Comparison of ENCODE assay signal across 8 cellular contexts in genomic region chr5:934381-934967, GRCh38. TPM values are rescaled to one million over a fixed set of nuclear protein-coding genes. Genes with fewer than 3 reads are reported as not detected.
DNase-seq lines count a peak whose midpoint lies in the region; ATAC-seq and TF ChIP-seq lines count a peak whose summit lies in the region.
"Not testable (repeated sequence)": the region's sequence is repeated elsewhere in the genome, so short reads cannot be mapped to it uniquely, and the experiment has no call there.

No MANE protein-coding gene starts in this region.

- not testable (repeated sequence) for H3K4me2 ChIP-seq in PC-9; osteoblast (ENCODE audit: insufficient read depth, low read length)

- TF ChIP-seq CTCF in AG10803 (conservative IDR thresholded peaks at IDR 0.05; ENCODE audit: low read length) (peak; percentile 56), PC-9 (conservative IDR thresholded peaks at IDR 0.05) (peak; percentile 56), choroid plexus epithelial cell (conservative IDR thresholded peaks at IDR 0.05; ENCODE audit: low read depth, low read length) (peak; percentile 33), foreskin keratinocyte (conservative IDR thresholded peaks at IDR 0.05) (peak; percentile 47), osteoblast (IDR thresholded peaks at IDR 0.05; ENCODE audit: extremely low read depth, low read depth, low read length) (peak; percentile 58)

- DNase-seq in AG10803 (ENCODE audit: low read depth); PC-9; foreskin keratinocyte; osteoblast (ENCODE audit: insufficient read length, low spot score, missing footprints): not testable (repeated sequence)
- DNase-seq in HT-29 (ENCODE audit: low spot score) (peak; percentile 32), choroid plexus epithelial cell (ENCODE audit: low read depth) (peak; percentile 22), ureter (ENCODE audit: low spot score) (peak; percentile 10)
- DNase-seq in activated CD8-positive, alpha-beta memory T cell treated with anti-CD3 and anti-CD28 coated beads, Interleukin-2, amount 10 ng/mL, durations not matched to agents 7 days and 5 days = peak; percentile 30

- POLR2A ChIA-PET in PC-9 (lab: Charles Lee; ENCODE audit: unreplicated experiment) = not testable (repeated sequence)

- H3K36me3 ChIP-seq in PC-9 (ENCODE audit: low read depth); osteoblast (ENCODE audit: insufficient read depth, low read length): not testable (repeated sequence)

- CTCF ChIA-PET in PC-9 (lab: Charles Lee) = interaction anchor here (0.5 to 1.2 kb wide), 9 partner anchors 24 to 714 kb away, joined by 3 to 19 read pairs (median 5); partner anchors contain the start of genes SLC6A19 and TPPP
- CTCF ChIA-PET in activated CD8-positive, alpha-beta memory T cell treated with anti-CD3 and anti-CD28 coated beads, Interleukin-2, amount 10 ng/mL, durations not matched to agents 7 days and 5 days (lab: Charles Lee) = interaction anchor here (0.8 to 2.4 kb wide), 6 partner anchors 11 to 239 kb away, joined by 3 to 14 read pairs (median 7); partner anchors contain the start of gene NKD2

- not testable (repeated sequence) for H2AFZ ChIP-seq in PC-9; osteoblast (ENCODE audit: low read length)

- not testable (repeated sequence) for ATAC-seq in activated CD8-positive, alpha-beta memory T cell treated with anti-CD3 and anti-CD28 coated beads, Interleukin-2, amount 10 ng/mL, durations not matched to agents 7 days and 5 days; foreskin keratinocyte

- H3K4me1 Mint-ChIP-seq in activated CD8-positive, alpha-beta memory T cell treated with anti-CD3 and anti-CD28 coated beads, Interleukin-2, amount 10 ng/mL, durations not matched to agents 7 days and 5 days = peaks cover 19% of the 10 kb centered on the region

- BruUV-seq in PC-9 (replicated peaks; lab: Mats Ljungman, UMichigan) = not testable (repeated sequence)

- not testable (repeated sequence) for H3K9me2 ChIP-seq in PC-9 (ENCODE audit: insufficient read depth)

- H3K79me2 ChIP-seq in PC-9 (ENCODE audit: low read depth); osteoblast (ENCODE audit: insufficient read depth, low read length): not testable (repeated sequence)

- not testable (repeated sequence) for H3K9me3 Mint-ChIP-seq in activated CD8-positive, alpha-beta memory T cell treated with anti-CD3 and anti-CD28 coated beads, Interleukin-2, amount 10 ng/mL, durations not matched to agents 7 days and 5 days (ENCODE audit: low read depth)

- H3K4me3 ChIP-seq in AG10803 (ENCODE audit: low read length); PC-9; choroid plexus epithelial cell (ENCODE audit: low read depth, low read length); osteoblast (ENCODE audit: insufficient read depth, low read length): not testable (repeated sequence)

- not testable (repeated sequence) for H3K36me3 Mint-ChIP-seq in activated CD8-positive, alpha-beta memory T cell treated with anti-CD3 and anti-CD28 coated beads, Interleukin-2, amount 10 ng/mL, durations not matched to agents 7 days and 5 days

- not testable (repeated sequence) for H3F3A ChIP-seq in PC-9 (ENCODE audit: insufficient read depth, low read depth)

- H3K27me3 Mint-ChIP-seq in activated CD8-positive, alpha-beta memory T cell treated with anti-CD3 and anti-CD28 coated beads, Interleukin-2, amount 10 ng/mL, durations not matched to agents 7 days and 5 days = not testable (repeated sequence)

- not testable (repeated sequence) for H3K4me1 ChIP-seq in PC-9 (replicated peaks; ENCODE audit: insufficient read depth); foreskin keratinocyte; osteoblast (ENCODE audit: insufficient read depth, low read length)

- H3K27ac Mint-ChIP-seq in activated CD8-positive, alpha-beta memory T cell treated with anti-CD3 and anti-CD28 coated beads, Interleukin-2, amount 10 ng/mL, durations not matched to agents 7 days and 5 days = not testable (repeated sequence)

- H3K27ac ChIP-seq in PC-9; foreskin keratinocyte; osteoblast (ENCODE audit: low read depth, low read length): not testable (repeated sequence)

- intact Hi-C loops in PC-9 (cut with micrococcal nuclease; ENCODE audit: unreplicated experiment) = not testable (repeated sequence)

- H4K20me1 ChIP-seq in PC-9 (ENCODE audit: insufficient read depth); osteoblast (ENCODE audit: insufficient read depth, low read length): not testable (repeated sequence)

- peaks cover 63% of the 10 kb centered on the region for H3K27me3 ChIP-seq in PC-9 (ENCODE audit: insufficient read depth, low read depth)
- not testable (repeated sequence) for H3K27me3 ChIP-seq in foreskin keratinocyte
- peaks cover 48% of the 10 kb centered on the region for H3K27me3 ChIP-seq in osteoblast (ENCODE audit: insufficient read depth, low read length)

- not testable (repeated sequence) for H3K4me3 Mint-ChIP-seq in activated CD8-positive, alpha-beta memory T cell treated with anti-CD3 and anti-CD28 coated beads, Interleukin-2, amount 10 ng/mL, durations not matched to agents 7 days and 5 days

- not testable (repeated sequence) for H3K9me3 ChIP-seq in PC-9 (ENCODE audit: insufficient read depth, low read depth); osteoblast (ENCODE audit: low read depth, low read length)

RNA-seq across cellular contexts. Expression of gene TRIP13, which starts 41.8 kb away (rescaled TPM):
- total RNA-seq in HT-29 (2014; rRNA removed; shearing (Covaris generic)) = 73.9 and 81.7 TPM in 2 replicates
- total RNA-seq in PC-9 (2021) = 56.1 and 74.0 TPM in 2 replicates
- total RNA-seq in activated CD8-positive, alpha-beta memory T cell treated with anti-CD3 and anti-CD28 coated beads, Interleukin-2, amount 10 ng/mL, durations not matched to agents 7 days and 5 days = 10 to 100 TPM; 33.0 to 38.8 TPM
- 43.4 and 58.3 TPM in 2 replicates for total RNA-seq in foreskin keratinocyte
- 27.7 and 37.9 TPM in 2 replicates for polyA plus RNA-seq in foreskin keratinocyte
- total RNA-seq in osteoblast = 3.8 and 4.0 TPM in 2 replicates
- total RNA-seq in ureter = 1.7 TPM

RNA-seq across cellular contexts. Expression of gene BRD9, which starts 41.9 kb away (rescaled TPM):
- 87.6 and 111 TPM in 2 replicates for total RNA-seq in HT-29 (2014; rRNA removed; shearing (Covaris generic))
- total RNA-seq in PC-9 (2021) (102 and 112 TPM in 2 replicates), foreskin keratinocyte (35.1 and 38.6 TPM in 2 replicates), osteoblast (29.8 and 35.8 TPM in 2 replicates), ureter (63.6 TPM)
- total RNA-seq in activated CD8-positive, alpha-beta memory T cell treated with anti-CD3 and anti-CD28 coated beads, Interleukin-2, amount 10 ng/mL, durations not matched to agents 7 days and 5 days = 10 to 100 TPM; 58.6 to 64.7 TPM
- polyA plus RNA-seq in foreskin keratinocyte = 29.3 and 31.6 TPM in 2 replicates
